ENCODE assay signal across 11 cellular contexts in the genomic region with DNA sequence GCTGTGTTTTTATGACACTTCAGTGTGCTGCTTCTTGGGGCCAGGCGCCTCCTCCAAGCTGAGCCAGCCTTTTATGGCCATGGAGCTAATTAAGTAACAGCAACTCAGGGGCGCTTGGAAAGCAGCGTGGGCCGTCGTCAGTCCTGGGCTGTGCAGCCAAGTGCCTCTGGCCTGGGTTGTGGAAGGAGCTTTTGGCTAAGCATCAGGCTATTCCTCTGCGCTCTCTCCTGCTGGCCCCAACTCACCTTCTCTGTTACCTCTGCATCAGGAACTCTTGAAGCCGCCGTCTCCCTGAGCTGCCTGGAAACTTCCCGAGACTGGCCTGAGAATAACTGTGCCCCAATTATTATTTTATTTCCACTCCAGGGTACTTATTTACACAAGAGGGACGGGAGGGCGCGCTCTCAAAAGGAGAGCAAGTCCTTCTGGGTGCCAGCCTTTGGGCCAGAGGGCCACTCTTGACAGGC. TPM values are rescaled to one million over a fixed set of nuclear protein-coding genes. Genes with fewer than 3 reads are reported as not detected.
DNase-seq lines count a peak whose midpoint lies in the region; ATAC-seq and TF ChIP-seq lines count a peak whose summit lies in the region.
"Had no signal": no experiment of that assay in that cellular context is flagged by ENCODE, and none has a peak within 500 bp of the region (broad histone marks: within the 10 kb centered on the region; RNA-seq: fewer than 3 reads in every experiment).

No MANE protein-coding gene starts in this region.

- H3K4me2 ChIP-seq in mesenchymal stem cell (ENCODE audit: low read length, poor library complexity, severe bottlenecking): no peak overlapping the region

- intact Hi-C loops in esophagus muscularis mucosa (cut with DNase I): no loop called here

- no peak overlapping the region for H3K4ac ChIP-seq in mesenchymal stem cell (ENCODE audit: low read depth in 1 of 2, low read length in 2 of 2)

- 27% methylated on average over 11 of the region's 12 CpGs for WGBS in esophagus muscularis mucosa
- whole genome bisulfite sequencing in mesenchymal stem cell: 51% methylated on average over 12 of the region's 12 CpGs

- no peaks in the 10 kb centered on the region for H3K36me3 ChIP-seq in esophagus muscularis mucosa
- H3K36me3 ChIP-seq in mesenchymal stem cell (ENCODE audit: control insufficient read depth in 1 of 2, insufficient read depth in 2 of 2, low read depth in 1 of 2, low read length in 2 of 2): no peaks in the 10 kb centered on the region
- no peaks in the 10 kb centered on the region for H3K36me3 ChIP-seq in thoracic aorta

- H3K27ac ChIP-seq in esophagus muscularis mucosa (replicated peaks in 1 of 4) (peak overlapping the region; percentile 85 to 92 (median 90)), mesenchymal stem cell (ENCODE audit: low read length, poor library complexity, severe bottlenecking) (no peak overlapping the region), thoracic aorta (peak overlapping the region; percentile 94 to 95)

- H3K4me3 ChIP-seq in esophagus muscularis mucosa (no peak overlapping the region), mesenchymal stem cell (ENCODE audit: insufficient read depth in 1 of 2, low read depth in 1 of 2, low read length in 2 of 2) (no peak overlapping the region), thoracic aorta (peak overlapping the region; percentile 24)

- H2BK120ac ChIP-seq in mesenchymal stem cell (ENCODE audit: low read depth, low read length): no peak overlapping the region

- H4K8ac ChIP-seq in mesenchymal stem cell (ENCODE audit: low read length): no peak overlapping the region

- H3K23ac ChIP-seq in mesenchymal stem cell (ENCODE audit: low read length in 2 of 2): no peak overlapping the region

- no peak overlapping the region for H3K18ac ChIP-seq in mesenchymal stem cell (ENCODE audit: low read depth in 1 of 2, low read length in 2 of 2)

- DNase-seq in NCI-H510A (lab: John Stamatoyannopoulos, UW) (peak; percentile 24), esophagus muscularis mucosa (ENCODE audit: extremely low spot score) (peak; percentile 96), mesenchymal stem cell (peak; percentile 28), thoracic aorta (ENCODE audit: low spot score) (peak; percentile 50), DMS53 (lab: John Stamatoyannopoulos, UW) (no peak), dedifferentiated amniotic fluid mesenchymal stem cell (ENCODE audit: extremely low spot score) (no peak)
- DNase-seq: activated CD8-positive, alpha-beta memory T cell treated with anti-CD3 and anti-CD28 coated beads, Interleukin-2, amount 50 U/mL, for 4 hours; KBM-7 had no signal

- H3K4me1 ChIP-seq in esophagus muscularis mucosa (peaks cover 41 to 93% (median 84%) of the 10 kb centered on the region in 4 donors), mesenchymal stem cell (ENCODE audit: control insufficient read depth, insufficient read depth, low read depth, low read length) (peaks cover 12% of the 10 kb centered on the region), thoracic aorta (ENCODE audit: control insufficient read depth in 1 of 2, low read depth in 2 of 2) (peaks cover 32 to 95% of the 10 kb centered on the region in 2 donors)

- no peak overlapping the region for H2BK12ac ChIP-seq in mesenchymal stem cell (ENCODE audit: low read length in 2 of 2)

- H2AFZ ChIP-seq in mesenchymal stem cell (ENCODE audit: low read depth, low read length): peak overlapping the region; percentile 18

- no peak overlapping the region for H3K14ac ChIP-seq in mesenchymal stem cell (ENCODE audit: low read length in 2 of 2)

- peak overlapping the region; percentile 31 for H3K9ac ChIP-seq in mesenchymal stem cell (ENCODE audit: low read length)

- H3K9me3 ChIP-seq in esophagus muscularis mucosa (no peaks in the 10 kb centered on the region), mesenchymal stem cell (ENCODE audit: control insufficient read depth, low read length) (no peaks in the 10 kb centered on the region), thoracic aorta (no peaks in the 10 kb centered on the region)

- TF ChIP-seq EP300 in esophagus muscularis mucosa (IDR thresholded peaks at IDR 0.05): peak; percentile 27

- TF ChIP-seq CTCF in esophagus muscularis mucosa (IDR thresholded peaks at IDR 0.05): no peak
- no peak for TF ChIP-seq CTCF in thoracic aorta (IDR thresholded peaks at IDR 0.05)

- H3K27me3 ChIP-seq in esophagus muscularis mucosa (no peaks in the 10 kb centered on the region), mesenchymal stem cell (ENCODE audit: control insufficient read depth in 1 of 2, insufficient read depth in 1 of 2, low read length in 2 of 2) (no peaks in the 10 kb centered on the region), thoracic aorta (replicated peaks; ENCODE audit: insufficient read depth) (no peaks in the 10 kb centered on the region)

- peak; percentile 77 for ATAC-seq in thoracic aorta (ENCODE audit: insufficient number of reproducible peaks, low FRiP score, low read depth)
- no peak for ATAC-seq in GM21717 (IDR thresholded peaks at IDR 0.05; ENCODE audit: unreplicated experiment)
- ATAC-seq in GM18505 (IDR thresholded peaks at IDR 0.05; ENCODE audit: unreplicated experiment): no peak
- ATAC-seq: HCT116 had no signal

- H3K79me1 ChIP-seq in mesenchymal stem cell (replicated peaks; ENCODE audit: low read length, poor library complexity, severe bottlenecking): no peaks in the 10 kb centered on the region

- TF ChIP-seq POLR2A in esophagus muscularis mucosa (IDR thresholded peaks at IDR 0.05; ENCODE audit: low read depth) (no peak), GM18505 (IDR thresholded peaks at IDR 0.05; ENCODE audit: borderline replicate concordance, extremely low read depth, insufficient read depth, insufficient read length) (no peak)

- no peak overlapping the region for H2BK15ac ChIP-seq in mesenchymal stem cell (ENCODE audit: low read depth, poor library complexity, severe bottlenecking)

- no peak overlapping the region for H2AK5ac ChIP-seq in mesenchymal stem cell (ENCODE audit: low read length, severe bottlenecking)

- H4K91ac ChIP-seq in mesenchymal stem cell (ENCODE audit: low read length): no peak overlapping the region

- no peak overlapping the region for H2BK5ac ChIP-seq in mesenchymal stem cell (ENCODE audit: low read depth, low read length, poor library complexity, severe bottlenecking)

RNA-seq across cellular contexts. Expression of a gene that starts 38.7 kb away (rescaled TPM):
- total RNA-seq in esophagus muscularis mucosa (10 to 100 TPM; 21.9 to 57.0 (median 37.5) TPM), thoracic aorta (100 to 1,000 TPM; 125 to 230 TPM)
- polyA plus RNA-seq in mesenchymal stem cell (2013, experiment 1 of 2): 3.2 TPM
- 3.0 TPM for polyA plus RNA-seq in mesenchymal stem cell (2013, experiment 2 of 2)

Comparison
In these comparisons a context has a peak if more than half of its experiments do, and no peak if none do; other contexts are left out.
1. DNase-seq: peak in NCI-H510A (single experiment), esophagus muscularis mucosa (single experiment), mesenchymal stem cell (single experiment) and thoracic aorta (single experiment); none in DMS53 (single experiment) and dedifferentiated amniotic fluid mesenchymal stem cell (single experiment).